11 cellular contexts compared by ENCODE assay signal in the genomic region with DNA sequence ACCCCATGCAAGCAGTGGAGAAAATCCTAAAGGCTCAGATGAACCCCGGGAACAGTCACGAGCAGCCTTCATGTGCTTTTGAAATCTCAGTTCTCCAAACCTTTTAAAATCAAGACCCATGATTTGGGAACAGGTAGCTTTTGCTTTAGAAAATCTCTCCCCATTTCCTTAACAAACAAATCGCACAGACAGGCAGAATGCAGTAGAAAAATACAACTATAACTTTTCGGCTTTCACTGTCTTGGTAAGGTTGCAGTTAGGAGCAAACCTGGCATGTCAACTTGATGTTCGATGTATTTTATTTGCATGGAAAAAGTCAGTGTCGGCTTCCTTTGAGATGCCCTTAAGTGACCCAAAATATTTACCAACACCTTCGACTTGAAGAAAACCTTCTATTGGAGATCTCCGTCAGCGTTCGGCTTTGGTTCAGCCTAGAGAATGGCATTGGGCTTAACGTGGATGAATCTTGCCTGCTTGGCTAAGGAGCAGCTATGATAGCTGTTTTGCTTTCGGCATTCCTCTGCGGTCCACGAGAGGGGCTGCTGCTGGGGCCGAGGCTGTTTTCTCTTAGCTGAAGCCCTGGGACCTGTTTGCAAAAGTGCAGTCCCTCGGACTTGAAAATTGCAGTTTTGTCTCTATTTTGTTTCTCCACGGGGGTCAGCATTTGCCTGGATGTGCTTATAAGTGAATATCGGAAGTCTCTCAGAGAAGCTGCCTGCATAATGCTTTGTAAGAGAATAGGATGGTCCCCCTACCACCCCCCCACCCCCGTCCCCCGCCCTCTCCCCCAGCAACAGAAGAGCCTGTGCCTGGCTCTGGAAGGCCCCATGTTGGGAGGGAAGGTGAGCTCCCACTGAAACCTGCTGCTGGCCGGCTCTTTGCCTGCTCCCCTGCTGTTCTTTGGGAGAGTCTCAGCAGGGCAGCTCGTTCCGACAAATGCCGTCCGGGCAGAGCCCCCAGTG. TPM values are rescaled to one million over a fixed set of nuclear protein-coding genes. Genes with fewer than 3 reads are reported as not detected.
DNase-seq lines count a peak whose midpoint lies in the region; TF ChIP-seq lines count a peak whose summit lies in the region.
"Had no signal": no experiment of that assay in that cellular context is flagged by ENCODE, and none has a peak within 500 bp of the region (broad histone marks: within the 10 kb centered on the region; RNA-seq: fewer than 3 reads in every experiment).

No MANE protein-coding gene starts in this region.

- no peaks in the 10 kb centered on the region for H3K36me3 ChIP-seq in ACC112 (ENCODE audit: insufficient read depth, low read length)
- H3K36me3 ChIP-seq in HEK293 (ENCODE audit: control insufficient read depth in 2 of 2, insufficient read depth in 1 of 2, low read length in 2 of 2), result no peaks in the 10 kb centered on the region
- H3K36me3 ChIP-seq in brain microvascular endothelial cell (replicated peaks), result no peaks in the 10 kb centered on the region

- H3K27ac ChIP-seq in ACC112 (ENCODE audit: low read depth, low read length) (no peak overlapping the region), HEK293 (ENCODE audit: extremely low read depth, low read depth, low read length) (no peak overlapping the region), brain microvascular endothelial cell (no peak overlapping the region)

- H3K36me3 Mint-ChIP-seq in chondrocyte (ENCODE audit: low read depth), result no peaks in the 10 kb centered on the region

- no peak overlapping the region for H3K27ac Mint-ChIP-seq in chondrocyte (ENCODE audit: unreplicated experiment)

- no peaks in the 10 kb centered on the region for H3K9me3 ChIP-seq in HEK293 (ENCODE audit: control insufficient read depth, insufficient read depth, low read depth, low read length)
- H3K9me3 ChIP-seq: Caco-2 had no signal

- TF ChIP-seq CTCF in HEK293 (tag by site-specific recombination; IDR thresholded peaks at IDR 0.05) (no peak), chondrocyte (IDR thresholded peaks at IDR 0.05) (no peak), brain microvascular endothelial cell (IDR thresholded peaks at IDR 0.05; ENCODE audit: low read depth, low read length, missing control alignments) (no peak)

- H3K9me3 Mint-ChIP-seq in chondrocyte (ENCODE audit: low read depth), result no peaks in the 10 kb centered on the region

- in situ Hi-C loops in brain microvascular endothelial cell (cut with HindIII; ENCODE audit: low pct_ligation_motif_present, low sequenced_read_pairs), result no loop called here

- peaks cover 50% of the 10 kb centered on the region for H3K27me3 Mint-ChIP-seq in chondrocyte (ENCODE audit: low read depth)

- peak overlapping the region; percentile 38 for H3K4me3 Mint-ChIP-seq in chondrocyte (ENCODE audit: unreplicated experiment)

- no peak overlapping the region for H2AFZ ChIP-seq in ACC112 (ENCODE audit: low read length, unreplicated experiment)

- CTCF ChIA-PET in HEK293 (lab: Yijun Ruan, JAX), result interaction anchor here (0.6 to 1.4 kb wide), 6 partner anchors 10 to 212 kb away, joined by 3 to 8 read pairs (median 3); no protein-coding TSS in a partner anchor

- H3K4me3 ChIP-seq in ACC112 (ENCODE audit: low read depth, low read length), result peak overlapping the region; percentile 63
- no peak overlapping the region for H3K4me3 ChIP-seq in HEK293 (ENCODE audit: low read depth, low read length)
- H3K4me3 ChIP-seq in brain microvascular endothelial cell (ENCODE audit: low read depth, low read length), result no peak overlapping the region

- no peaks in the 10 kb centered on the region for H3K79me2 ChIP-seq in ACC112 (ENCODE audit: control insufficient read depth, insufficient read depth, low read length, unreplicated experiment)

- DNase-seq in chondrocyte (ENCODE audit: low spot score), result no peak
- DNase-seq in myocyte (ENCODE audit: low read depth), result peak; percentile 3
- no peak for DNase-seq in GM19238 (ENCODE audit: insufficient read length, low spot score)
- DNase-seq in brain microvascular endothelial cell, result no peak
- no peak for DNase-seq in stimulated activated CD4-positive, alpha-beta T cell treated with anti-CD3 and anti-CD28 coated beads, Interleukin-1b, Interleukin-23, amount 100 ng/mL, for 48 hours
- no peak for DNase-seq in NCI-H774 (lab: John Stamatoyannopoulos, UW)
- DNase-seq: Caco-2; dermis blood vessel endothelial cell; stimulated activated CD8-positive, alpha-beta memory T cell treated with anti-CD3 and anti-CD28 coated beads, Interleukin-4, amount 100 ng/mL, for 48 hours had no signal

- H3K27me3 ChIP-seq in ACC112 (ENCODE audit: insufficient read depth, low read length) (peaks cover 71% of the 10 kb centered on the region), brain microvascular endothelial cell (replicated peaks) (peaks cover 42% of the 10 kb centered on the region)

- peaks cover 20% of the 10 kb centered on the region for H3K4me1 Mint-ChIP-seq in chondrocyte (ENCODE audit: low read depth)

- POLR2A ChIA-PET in HEK293 (lab: Yijun Ruan, JAX), result interaction anchor here (0.7 to 1.3 kb wide), 2 partner anchors 32 to 124 kb away, joined by 3 to 4 read pairs; no protein-coding TSS in a partner anchor

- H3K4me1 ChIP-seq in ACC112 (ENCODE audit: control insufficient read depth, insufficient read depth, low read length, unreplicated experiment), result no peaks in the 10 kb centered on the region
- peaks cover 12% of the 10 kb centered on the region for H3K4me1 ChIP-seq in HEK293 (ENCODE audit: control insufficient read depth, insufficient read depth, low read length)
- H3K4me1 ChIP-seq: Caco-2 had no signal

TF ChIP-seq in HEK293, 187 proteins besides CTCF, POLR2A, EP300 and RAD21:
- TF ChIP-seq ZBTB17 (tag by site-specific recombination; IDR thresholded peaks at IDR 0.05), result peak; percentile 78
- TF ChIP-seq ZNF776 (tag by site-specific recombination; IDR thresholded peaks at IDR 0.05; ENCODE audit: borderline replicate concordance), result no peak
- TF ChIP-seq ZNF664 (tag by site-specific recombination; IDR thresholded peaks at IDR 0.05), result no peak
- TF ChIP-seq ZNF335 (tag by site-specific recombination; conservative IDR thresholded peaks at IDR 0.05), result 0 out of 2 replicates have a peak, but pooled peaks have one; percentile 5
- TF ChIP-seq ZIC2 (tag by site-specific recombination; IDR thresholded peaks at IDR 0.05), result peak; percentile 92
- no peak for TF ChIP-seq ZNF658 (tag by site-specific recombination; IDR thresholded peaks at IDR 0.05)
- TF ChIP-seq, protein P1, sequence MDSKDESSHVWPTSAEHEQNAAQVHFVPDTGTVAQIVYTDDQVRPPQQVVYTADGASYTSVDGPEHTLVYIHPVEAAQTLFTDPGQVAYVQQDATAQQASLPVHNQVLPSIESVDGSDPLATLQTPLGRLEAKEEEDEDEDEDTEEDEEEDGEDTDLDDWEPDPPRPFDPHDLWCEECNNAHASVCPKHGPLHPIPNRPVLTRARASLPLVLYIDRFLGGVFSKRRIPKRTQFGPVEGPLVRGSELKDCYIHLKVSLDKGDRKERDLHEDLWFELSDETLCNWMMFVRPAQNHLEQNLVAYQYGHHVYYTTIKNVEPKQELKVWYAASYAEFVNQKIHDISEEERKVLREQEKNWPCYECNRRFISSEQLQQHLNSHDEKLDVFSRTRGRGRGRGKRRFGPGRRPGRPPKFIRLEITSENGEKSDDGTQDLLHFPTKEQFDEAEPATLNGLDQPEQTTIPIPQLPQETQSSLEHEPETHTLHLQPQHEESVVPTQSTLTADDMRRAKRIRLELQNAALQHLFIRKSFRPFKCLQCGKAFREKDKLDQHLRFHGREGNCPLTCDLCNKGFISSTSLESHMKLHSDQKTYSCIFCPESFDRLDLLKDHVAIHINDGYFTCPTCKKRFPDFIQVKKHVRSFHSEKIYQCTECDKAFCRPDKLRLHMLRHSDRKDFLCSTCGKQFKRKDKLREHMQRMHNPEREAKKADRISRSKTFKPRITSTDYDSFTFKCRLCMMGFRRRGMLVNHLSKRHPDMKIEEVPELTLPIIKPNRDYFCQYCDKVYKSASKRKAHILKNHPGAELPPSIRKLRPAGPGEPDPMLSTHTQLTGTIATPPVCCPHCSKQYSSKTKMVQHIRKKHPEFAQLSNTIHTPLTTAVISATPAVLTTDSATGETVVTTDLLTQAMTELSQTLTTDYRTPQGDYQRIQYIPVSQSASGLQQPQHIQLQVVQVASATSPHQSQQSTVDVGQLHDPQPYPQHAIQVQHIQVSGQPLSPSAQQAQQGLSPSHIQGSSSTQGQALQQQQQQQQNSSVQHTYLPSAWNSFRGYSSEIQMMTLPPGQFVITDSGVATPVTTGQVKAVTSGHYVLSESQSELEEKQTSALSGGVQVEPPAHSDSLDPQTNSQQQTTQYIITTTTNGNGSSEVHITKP (tag by site-specific recombination; IDR thresholded peaks at IDR 0.05), result peak; percentile 73
- TF ChIP-seq ZNF830 (tag by site-specific recombination; IDR thresholded peaks at IDR 0.05; ENCODE audit: low read depth), result no peak

RNA-seq across cellular contexts. Expression of a gene that starts 1.9 kb away (rescaled TPM):
- total RNA-seq in chondrocyte (3.2 to 4.2 TPM (median 3.6 TPM) in 3 replicates), myocyte (0.83 TPM in 2 replicates)
- polyA plus RNA-seq in myocyte (2012), result 0.14 TPM
- total RNA-seq: Caco-2 had no signal
